Comparison of ENCODE assay signal across 5 cellular contexts in genomic region chr17:64466834-64467233, GRCh38. TPM values are rescaled to one million over a fixed set of nuclear protein-coding genes. Genes with fewer than 3 reads are reported as not detected.
"Had no signal": no experiment of that assay in that cellular context is flagged by ENCODE, and none has a peak within 500 bp of the region (broad histone marks: within the 10 kb centered on the region; RNA-seq: fewer than 3 reads in every experiment).

No MANE protein-coding gene starts in this region.

RNA-seq across cellular contexts. Expression of gene MILR1, which starts 17.9 kb away (rescaled TPM):
- total RNA-seq: naive thymus-derived CD8-positive, alpha-beta T cell; neural crest cell; osteocyte; smooth muscle cell had no signal
- polyA plus RNA-seq: keratinocyte; naive thymus-derived CD8-positive, alpha-beta T cell; smooth muscle cell had no signal
